In the genomic region with DNA sequence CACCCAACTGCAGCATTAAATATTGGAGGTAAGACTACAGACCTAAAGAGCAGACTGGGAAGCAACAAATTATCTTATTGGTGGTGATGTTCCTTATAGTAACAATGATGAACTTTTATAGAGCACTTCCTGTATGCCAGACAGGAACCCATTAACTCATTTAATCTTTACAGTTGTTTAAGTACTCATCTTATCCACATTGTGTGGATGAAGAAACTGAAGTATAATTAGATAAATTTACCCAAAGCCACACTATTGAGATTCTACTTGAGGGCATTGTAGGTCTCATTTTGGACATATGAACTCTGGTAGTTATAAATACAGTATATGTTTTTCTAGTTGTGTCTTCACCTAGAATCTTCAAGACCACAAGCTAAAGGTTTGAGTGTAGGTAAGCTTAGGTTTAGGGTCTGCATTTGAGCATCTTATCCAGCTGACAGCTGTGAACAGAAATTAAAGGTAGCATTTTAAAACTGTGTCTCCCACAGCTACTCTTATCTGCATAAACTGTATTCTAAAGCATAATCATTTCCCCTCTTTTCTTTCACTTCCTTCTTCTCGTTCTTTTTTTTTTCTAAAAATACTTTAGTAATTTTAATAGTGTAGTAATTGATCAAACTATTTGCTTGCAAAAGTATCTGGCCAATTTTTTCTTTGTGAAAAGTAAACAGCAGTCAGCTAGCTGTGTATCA, we compare ENCODE assay signal across 14 cellular contexts.
DNase-seq lines count a peak whose midpoint lies in the region; ATAC-seq and TF ChIP-seq lines count a peak whose summit lies in the region.
"Had no signal": no experiment of that assay in that cellular context is flagged by ENCODE, and none has a peak within 500 bp of the region (broad histone marks: within the 10 kb centered on the region; RNA-seq: fewer than 3 reads in every experiment).

No MANE protein-coding gene starts in this region.

- H3K4me3 ChIP-seq in SU-DHL-6 (ENCODE audit: insufficient read depth, low read length, poor library complexity, severe bottlenecking): peak overlapping the region; percentile 9
- H3K4me3 ChIP-seq: psoas muscle, thyroid gland had no signal

- H3K9me2 ChIP-seq in SU-DHL-6 (replicated peaks; ENCODE audit: insufficient read depth, low read length): no peaks in the 10 kb centered on the region

- ATAC-seq in GM18520 (IDR thresholded peaks at IDR 0.05; ENCODE audit: unreplicated experiment) (peak; percentile 61), GM21529 (IDR thresholded peaks at IDR 0.05; ENCODE audit: unreplicated experiment) (peak; percentile 74), HG03196 (IDR thresholded peaks at IDR 0.05; ENCODE audit: unreplicated experiment) (peak; percentile 56)
- ATAC-seq: Right ventricle myocardium inferior had no signal

- H3K36me3 ChIP-seq in SU-DHL-6 (ENCODE audit: low read length): no peaks in the 10 kb centered on the region
- H3K36me3 ChIP-seq: thyroid gland had no signal

- H3F3A ChIP-seq in SU-DHL-6 (ENCODE audit: insufficient read depth): peaks cover 7% of the 10 kb centered on the region; the same call in 1 of the 2 replicates

- peaks cover 3% of the 10 kb centered on the region; the same call in 1 of the 2 replicates for H3K79me2 ChIP-seq in SU-DHL-6 (ENCODE audit: insufficient read depth, low read length)

- H4K20me1 ChIP-seq in SU-DHL-6 (ENCODE audit: low read depth, low read length): no peaks in the 10 kb centered on the region

- H2AFZ ChIP-seq in SU-DHL-6 (ENCODE audit: low read depth, low read length, severe bottlenecking): no peak overlapping the region

- H3K9me3 ChIP-seq in SU-DHL-6 (ENCODE audit: insufficient read depth, low read length): no peaks in the 10 kb centered on the region
- H3K9me3 ChIP-seq: psoas muscle, thyroid gland had no signal

- H3K4me2 ChIP-seq in SU-DHL-6 (ENCODE audit: low read depth, low read length, poor library complexity, severe bottlenecking): peak overlapping the region; percentile 57

- 0 out of 2 replicates have a peak overlapping the region, but pooled peaks have one; percentile 15 for H3K9ac ChIP-seq in SU-DHL-6 (ENCODE audit: low read length)

- DNase-seq in midbrain (lab: John Stamatoyannopoulos, UW) (no peak), OCI-M1 (lab: John Stamatoyannopoulos, UW) (no peak), kidney tubule cell (ENCODE audit: low spot score) (no peak)
- DNase-seq in stimulated activated CD4-positive, alpha-beta T cell treated with anti-CD3 and anti-CD28 coated beads, Interleukin-4, amount 100 ng/mL, for 24 hours: no peak
- DNase-seq: activated naive CD8-positive, alpha-beta T cell treated with anti-CD3 and anti-CD28 coated beads, Interleukin-2, amount 10 ng/mL, durations not matched to agents 7 days and 5 days; dermis blood vessel endothelial cell; NCI-H1694; psoas muscle; thyroid gland had no signal

- H3K27me3 ChIP-seq in SU-DHL-6 (ENCODE audit: low read length): no peaks in the 10 kb centered on the region
- H3K27me3 ChIP-seq: thyroid gland had no signal

- peak overlapping the region; percentile 74 for H3K27ac ChIP-seq in SU-DHL-6 (ENCODE audit: low read depth, low read length)
- H3K27ac ChIP-seq: psoas muscle, thyroid gland had no signal

- TF ChIP-seq CTCF in SU-DHL-6 (IDR thresholded peaks at IDR 0.05; ENCODE audit: insufficient read depth, low read length, poor library complexity, severe bottlenecking): no peak
